In the genomic region with DNA sequence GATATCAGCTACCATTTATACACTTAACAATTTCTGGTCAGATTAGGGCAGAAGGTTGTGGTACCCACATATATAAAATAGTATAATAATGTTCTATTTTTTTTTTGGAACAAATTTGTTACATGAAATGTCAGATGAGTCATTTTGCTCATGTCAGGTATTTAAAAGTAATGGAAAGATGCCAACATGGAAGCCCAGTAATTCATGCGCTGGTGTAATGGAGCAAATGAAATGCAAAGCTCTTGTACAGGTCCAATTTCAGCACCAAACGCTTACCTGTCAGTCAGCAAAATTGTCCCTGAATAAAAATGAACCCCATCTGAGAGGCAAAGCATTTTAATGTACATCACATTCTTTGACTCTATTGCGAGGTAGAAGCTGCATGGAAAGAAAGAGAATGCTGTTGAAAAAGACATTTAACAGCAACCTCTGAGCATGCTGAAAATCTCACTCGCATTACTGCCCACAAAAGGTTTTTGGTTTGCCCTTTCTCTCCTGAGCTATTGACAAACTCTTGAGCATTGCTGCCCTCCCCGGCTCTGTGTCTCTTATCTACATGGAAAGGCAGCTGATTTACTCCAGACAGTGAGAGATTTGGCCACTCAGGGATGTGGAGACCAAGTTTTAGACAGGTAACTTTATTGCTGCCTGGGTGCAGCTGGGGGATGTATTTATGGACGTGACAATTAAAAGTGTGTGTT, we compare ENCODE assay signal across 12 cellular contexts.
DNase-seq lines count a peak whose midpoint lies in the region; ATAC-seq, FAIRE-seq and TF ChIP-seq lines count a peak whose summit lies in the region.
"Had no signal": no experiment of that assay in that cellular context is flagged by ENCODE, and none has a peak within 500 bp of the region (broad histone marks: within the 10 kb centered on the region; RNA-seq: fewer than 3 reads in every experiment).

No MANE protein-coding gene starts in this region.

- no peak for TF ChIP-seq RAD21 in neural cell (conservative IDR thresholded peaks at IDR 0.05)

- H2AFZ ChIP-seq in neural cell (ENCODE audit: low read depth, low read length): no peak overlapping the region
- H2AFZ ChIP-seq: GM23338 had no signal

- peak; percentile 55 for TF ChIP-seq EP300 in neural cell (conservative IDR thresholded peaks at IDR 0.05; ENCODE audit: poor library complexity, severe bottlenecking)

- H3K27me3 ChIP-seq in adipocyte (replicated peaks; ENCODE audit: control insufficient read depth, insufficient read depth, low read length) (no peaks in the 10 kb centered on the region), neural cell (ENCODE audit: insufficient read depth, low read depth, low read length) (no peaks in the 10 kb centered on the region)

- peak overlapping the region; percentile 78 for H3K9ac ChIP-seq in adipocyte (ENCODE audit: low read length)
- no peak overlapping the region for H3K9ac ChIP-seq in neural cell (ENCODE audit: low read length)

- H3K4me3 ChIP-seq in adipocyte (ENCODE audit: low read length) (peak overlapping the region; percentile 83), neural cell (ENCODE audit: low read length) (peak overlapping the region; percentile 34)
- H3K4me3 ChIP-seq: GM23338 had no signal

- H3K9me2 ChIP-seq in neural cell (ENCODE audit: insufficient read depth, low read length): no peaks in the 10 kb centered on the region

- H3K27ac ChIP-seq in neural cell (ENCODE audit: low read length): peak overlapping the region; percentile 36

- H3F3A ChIP-seq in neural cell (ENCODE audit: insufficient read depth, low read length, poor library complexity, severe bottlenecking): peaks cover 4% of the 10 kb centered on the region

- no peak for TF ChIP-seq CTCF in neural cell (IDR thresholded peaks at IDR 0.05; ENCODE audit: poor library complexity, severe bottlenecking)

- DNase-seq in GM12891 (ENCODE audit: insufficient read length, low spot score): no peak
- peak; percentile 44 for DNase-seq in M059J (ENCODE audit: low read depth)
- peak; percentile 29 for DNase-seq in adipocyte (ENCODE audit: low read depth)
- DNase-seq in NOMO-1 treated with DMSO at 0.1 percent for 48 hours (lab: John Stamatoyannopoulos, UW; ENCODE audit: unreplicated experiment): no peak
- no peak for DNase-seq in NCI-H2196 treated with DMSO at 0.1 percent for 48 hours (lab: John Stamatoyannopoulos, UW; ENCODE audit: unreplicated experiment)
- no peak for DNase-seq in GDM1 (lab: John Stamatoyannopoulos, UW)
- DNase-seq: CD8-positive, alpha-beta T cell; NCI-H2029; T-helper 9 cell had no signal

- H3K9me3 ChIP-seq in adipocyte (ENCODE audit: control insufficient read depth, low read length) (no peaks in the 10 kb centered on the region), neural cell (ENCODE audit: low read length) (no peaks in the 10 kb centered on the region)

- no peaks in the 10 kb centered on the region for H4K20me1 ChIP-seq in neural cell (ENCODE audit: insufficient read depth)

- H3K4me2 ChIP-seq in neural cell (ENCODE audit: low read length): peak overlapping the region; percentile 3
- H3K4me2 ChIP-seq: GM23338 had no signal

- peak; percentile 20 for FAIRE-seq in GM12891 (lab: Jason Lieb, UNC)

- no peaks in the 10 kb centered on the region for H3K79me2 ChIP-seq in neural cell (replicated peaks; ENCODE audit: insufficient read depth, low read length)

- H3K36me3 ChIP-seq in adipocyte (ENCODE audit: control insufficient read depth, insufficient read depth, low read length, severe bottlenecking) (no peaks in the 10 kb centered on the region), neural cell (ENCODE audit: insufficient read depth, low read length) (no peaks in the 10 kb centered on the region)

- peaks cover 32% of the 10 kb centered on the region for H3K4me1 ChIP-seq in adipocyte (ENCODE audit: control insufficient read depth, insufficient read depth, low read length)

- TF ChIP-seq POLR2A in GM12891 (IDR thresholded peaks at IDR 0.05; ENCODE audit: low read depth, low read length): no peak

- ATAC-seq in GM18861 (IDR thresholded peaks at IDR 0.05; ENCODE audit: unreplicated experiment): no peak
- ATAC-seq: CD8-positive, alpha-beta T cell; GM23338 had no signal

TF ChIP-seq in GM12891, 5 proteins besides CTCF, POLR2A, EP300 and RAD21:
- TF ChIP-seq TAF1 (IDR thresholded peaks at IDR 0.05; ENCODE audit: low read depth, low read length): no peak
- no peak for TF ChIP-seq POU2F2 (IDR thresholded peaks at IDR 0.05; ENCODE audit: low read depth, low read length)
- no peak for TF ChIP-seq POLR2AphosphoS5 (IDR thresholded peaks at IDR 0.05; ENCODE audit: low read depth, low read length)
- TF ChIP-seq PAX5 (IDR thresholded peaks at IDR 0.05; ENCODE audit: insufficient read depth, low read length, severe bottlenecking): no peak
- no peak for TF ChIP-seq SPI1 (IDR thresholded peaks at IDR 0.05; ENCODE audit: low read depth, low read length)

TF ChIP-seq in neural cell, 6 proteins besides CTCF, POLR2A, EP300 and RAD21:
- TF ChIP-seq TAF1 (IDR thresholded peaks at IDR 0.05; ENCODE audit: low read depth) (no peak), POLR2AphosphoS5 (IDR thresholded peaks at IDR 0.05) (no peak), SMC3 (conservative IDR thresholded peaks at IDR 0.05; ENCODE audit: poor library complexity) (no peak)
- TF ChIP-seq, protein P1, sequence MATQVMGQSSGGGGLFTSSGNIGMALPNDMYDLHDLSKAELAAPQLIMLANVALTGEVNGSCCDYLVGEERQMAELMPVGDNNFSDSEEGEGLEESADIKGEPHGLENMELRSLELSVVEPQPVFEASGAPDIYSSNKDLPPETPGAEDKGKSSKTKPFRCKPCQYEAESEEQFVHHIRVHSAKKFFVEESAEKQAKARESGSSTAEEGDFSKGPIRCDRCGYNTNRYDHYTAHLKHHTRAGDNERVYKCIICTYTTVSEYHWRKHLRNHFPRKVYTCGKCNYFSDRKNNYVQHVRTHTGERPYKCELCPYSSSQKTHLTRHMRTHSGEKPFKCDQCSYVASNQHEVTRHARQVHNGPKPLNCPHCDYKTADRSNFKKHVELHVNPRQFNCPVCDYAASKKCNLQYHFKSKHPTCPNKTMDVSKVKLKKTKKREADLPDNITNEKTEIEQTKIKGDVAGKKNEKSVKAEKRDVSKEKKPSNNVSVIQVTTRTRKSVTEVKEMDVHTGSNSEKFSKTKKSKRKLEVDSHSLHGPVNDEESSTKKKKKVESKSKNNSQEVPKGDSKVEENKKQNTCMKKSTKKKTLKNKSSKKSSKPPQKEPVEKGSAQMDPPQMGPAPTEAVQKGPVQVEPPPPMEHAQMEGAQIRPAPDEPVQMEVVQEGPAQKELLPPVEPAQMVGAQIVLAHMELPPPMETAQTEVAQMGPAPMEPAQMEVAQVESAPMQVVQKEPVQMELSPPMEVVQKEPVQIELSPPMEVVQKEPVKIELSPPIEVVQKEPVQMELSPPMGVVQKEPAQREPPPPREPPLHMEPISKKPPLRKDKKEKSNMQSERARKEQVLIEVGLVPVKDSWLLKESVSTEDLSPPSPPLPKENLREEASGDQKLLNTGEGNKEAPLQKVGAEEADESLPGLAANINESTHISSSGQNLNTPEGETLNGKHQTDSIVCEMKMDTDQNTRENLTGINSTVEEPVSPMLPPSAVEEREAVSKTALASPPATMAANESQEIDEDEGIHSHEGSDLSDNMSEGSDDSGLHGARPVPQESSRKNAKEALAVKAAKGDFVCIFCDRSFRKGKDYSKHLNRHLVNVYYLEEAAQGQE (IDR thresholded peaks at IDR 0.05; ENCODE audit: borderline replicate concordance): no peak

Comparison
In these comparisons a context has a peak if more than half of its experiments do, and no peak if none do; other contexts are left out.
1. DNase-seq: peak in M059J (single experiment) and adipocyte (single experiment); none in GM12891 (single experiment), NOMO-1 treated with DMSO at 0.1 percent for 48 hours (single experiment), NCI-H2196 treated with DMSO at 0.1 percent for 48 hours (single experiment) and GDM1 (single experiment).